8 cellular contexts compared by ENCODE assay signal in the genomic region with DNA sequence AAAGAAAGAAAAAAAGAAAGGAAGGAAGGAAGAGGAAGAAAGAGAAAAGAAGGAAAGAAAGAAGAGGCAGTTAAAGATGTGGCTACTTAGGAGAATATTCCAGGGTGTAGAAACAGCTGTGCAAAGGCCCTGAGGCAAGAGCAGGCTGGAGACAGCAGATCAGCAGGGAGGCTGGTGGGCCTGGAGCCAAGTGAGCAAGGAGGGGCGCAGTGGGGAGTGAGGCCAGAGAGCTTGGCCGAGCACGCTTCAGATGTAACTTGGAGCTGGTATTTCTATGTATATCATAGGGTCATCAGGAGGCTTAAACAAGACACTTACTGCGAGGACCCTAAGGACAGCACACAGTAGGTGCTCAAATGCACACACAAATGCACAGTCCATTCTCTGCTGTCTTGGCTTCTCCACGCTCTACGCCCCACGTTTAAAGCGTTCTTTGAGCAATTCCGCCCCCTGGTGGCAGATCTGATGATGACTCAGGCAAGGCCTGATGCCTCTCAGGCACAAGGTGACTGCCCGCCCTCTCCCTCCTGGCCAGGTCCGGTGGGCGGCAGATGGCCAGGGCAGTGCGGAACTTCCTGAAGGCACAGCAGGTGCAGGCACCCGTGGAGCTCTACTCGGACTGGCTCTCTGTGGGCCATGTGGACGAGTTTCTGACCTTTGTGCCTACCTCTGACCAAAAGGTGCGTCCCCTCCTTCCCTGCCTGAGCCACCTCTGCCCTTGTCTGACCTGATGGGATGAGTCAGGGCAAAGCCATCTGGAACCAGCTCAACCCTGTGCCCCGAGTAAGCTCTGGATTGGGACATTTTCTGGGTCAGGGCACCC. TPM values are rescaled to one million over a fixed set of nuclear protein-coding genes. Genes with fewer than 3 reads are reported as not detected.
DNase-seq lines count a peak whose midpoint lies in the region; ATAC-seq and TF ChIP-seq lines count a peak whose summit lies in the region.

No MANE protein-coding gene starts in this region.

- peak overlapping the region; percentile 31 for H4K91ac ChIP-seq in trophoblast cell (ENCODE audit: low read depth, low read length)

- no peak overlapping the region for H4K12ac ChIP-seq in trophoblast cell (ENCODE audit: low read depth, low read length)

- no peaks in the 10 kb centered on the region for H3K27me3 Mint-ChIP-seq in activated naive CD4-positive, alpha-beta T cell treated with anti-CD3 and anti-CD28 coated beads for 36 hours (ENCODE audit: low read depth)

- H3K9ac ChIP-seq in MM.1S (ENCODE audit: low read length) (no peak overlapping the region), SK-N-MC (ENCODE audit: insufficient read length) (no peak overlapping the region), trophoblast cell (ENCODE audit: low read length) (no peak overlapping the region)

- no peak overlapping the region for H3K4ac ChIP-seq in trophoblast cell (ENCODE audit: low read depth, low read length)

- no peak overlapping the region for H2AK5ac ChIP-seq in trophoblast cell (ENCODE audit: low read length)

- no peaks in the 10 kb centered on the region for H3K4me1 Mint-ChIP-seq in activated naive CD4-positive, alpha-beta T cell treated with anti-CD3 and anti-CD28 coated beads for 36 hours (ENCODE audit: low read depth)

- H3F3A ChIP-seq in MM.1S (ENCODE audit: insufficient read depth, low read length): no peaks in the 10 kb centered on the region

- H3K36me3 Mint-ChIP-seq in activated naive CD4-positive, alpha-beta T cell treated with anti-CD3 and anti-CD28 coated beads for 36 hours (ENCODE audit: low read depth): no peaks in the 10 kb centered on the region

- no peak for TF ChIP-seq EP300 in upper lobe of left lung (IDR thresholded peaks at IDR 0.05)

- H4K8ac ChIP-seq in trophoblast cell (ENCODE audit: low read depth, low read length): no peak overlapping the region

- H2AFZ ChIP-seq in MM.1S (ENCODE audit: low read length) (no peak overlapping the region), trophoblast cell (ENCODE audit: insufficient read depth, low read length, poor library complexity) (no peak overlapping the region)

- no peak overlapping the region for H2BK120ac ChIP-seq in trophoblast cell (ENCODE audit: insufficient read depth, low read length, poor library complexity)

- peak; percentile 82 to 86 for ATAC-seq in upper lobe of left lung (ENCODE audit: low FRiP score in 2 of 2)
- no peak for ATAC-seq in GM19395 (IDR thresholded peaks at IDR 0.05; ENCODE audit: unreplicated experiment)

- intact Hi-C loops in activated naive CD4-positive, alpha-beta T cell treated with anti-CD3 and anti-CD28 coated beads for 36 hours (cut with micrococcal nuclease): loop anchor here (1.0 to 10.0 kb wide), 4 partner anchors 99 to 272 kb away; no protein-coding TSS in a partner anchor

- no peak overlapping the region for H3K27ac Mint-ChIP-seq in activated naive CD4-positive, alpha-beta T cell treated with anti-CD3 and anti-CD28 coated beads for 36 hours

- CTCF ChIA-PET in activated naive CD4-positive, alpha-beta T cell treated with anti-CD3 and anti-CD28 coated beads for 36 hours (lab: Charles Lee): interaction anchor here (0.6 to 9.2 kb wide), 21 partner anchors 8 to 247 kb away, joined by 3 to 109 read pairs (median 4); no protein-coding TSS in a partner anchor

- H2BK12ac ChIP-seq in trophoblast cell (ENCODE audit: low read length): peak overlapping the region; percentile 7

- no peak overlapping the region for H3K4me3 Mint-ChIP-seq in activated naive CD4-positive, alpha-beta T cell treated with anti-CD3 and anti-CD28 coated beads for 36 hours

- no peaks in the 10 kb centered on the region for H3K9me3 ChIP-seq in MM.1S (replicated peaks; ENCODE audit: insufficient read depth, low read length)
- H3K9me3 ChIP-seq in SK-N-MC (ENCODE audit: low read depth, low read length): no peaks in the 10 kb centered on the region
- peaks cover 2% of the 10 kb centered on the region for H3K9me3 ChIP-seq in trophoblast cell (ENCODE audit: insufficient read depth, low read depth, low read length)
- H3K9me3 ChIP-seq in upper lobe of left lung: no peaks in the 10 kb centered on the region

- no peak overlapping the region for H3K14ac ChIP-seq in trophoblast cell (ENCODE audit: low read length)

- DNase-seq in ELF-1 (ENCODE audit: low read depth, low spot score) (peak; percentile 93), MM.1S (peak; percentile 77), SK-N-MC (ENCODE audit: low read depth, low spot score) (peak; percentile 94), glomerular visceral epithelial cell (ENCODE audit: extremely low spot score) (peak; percentile 92), trophoblast cell (peak; percentile 97 to 100), upper lobe of left lung (peak in 1 of 2 donors; percentile 85)
- DNase-seq in activated naive CD4-positive, alpha-beta T cell treated with anti-CD3 and anti-CD28 coated beads for 36 hours: peak; percentile 96

- no peak overlapping the region for H3K27ac ChIP-seq in MM.1S (ENCODE audit: low read length)
- H3K27ac ChIP-seq in SK-N-MC: peak overlapping the region; percentile 98
- no peak overlapping the region for H3K27ac ChIP-seq in trophoblast cell (ENCODE audit: low read depth, low read length)
- H3K27ac ChIP-seq in upper lobe of left lung: no peak overlapping the region

- H3K36me3 ChIP-seq in MM.1S (replicated peaks; ENCODE audit: insufficient read depth, low read length) (no peaks in the 10 kb centered on the region), SK-N-MC (ENCODE audit: insufficient read depth, low read length) (no peaks in the 10 kb centered on the region), trophoblast cell (ENCODE audit: control insufficient read depth in 1 of 2, insufficient read depth in 2 of 2, low read length in 2 of 2) (no peaks in the 10 kb centered on the region), upper lobe of left lung (no peaks in the 10 kb centered on the region)

- H3K9me2 ChIP-seq in MM.1S (replicated peaks; ENCODE audit: insufficient read depth, low read length): no peaks in the 10 kb centered on the region

- peak; percentile 85 for TF ChIP-seq CTCF in MM.1S (IDR thresholded peaks at IDR 0.05; ENCODE audit: low read length)
- peak; percentile 81 to 96 (median 92) for TF ChIP-seq CTCF in upper lobe of left lung (IDR thresholded peaks at IDR 0.05)

- WGBS in trophoblast cell (ENCODE audit: extremely low coverage, insufficient coverage, insufficient read length): no CpG with 5 or more reads among the region's 18 CpGs
- 20 to 38% methylated on average over 5 to 17 of the region's 18 CpGs for WGBS in upper lobe of left lung, 2 donors

- H3K27me3 ChIP-seq in MM.1S (replicated peaks; ENCODE audit: insufficient read depth, low read length) (peaks cover 87% of the 10 kb centered on the region), trophoblast cell (ENCODE audit: insufficient read depth, low read length) (no peaks in the 10 kb centered on the region), upper lobe of left lung (no peaks in the 10 kb centered on the region)

- H3K4me1 ChIP-seq in MM.1S (ENCODE audit: low read length) (no peaks in the 10 kb centered on the region), trophoblast cell (ENCODE audit: control insufficient read depth in 1 of 2, insufficient read depth in 2 of 2, low read length in 2 of 2) (peaks cover 12 to 16% of the 10 kb centered on the region in 2 experiments), upper lobe of left lung (peaks cover 0 to 4% (median 0%) of the 10 kb centered on the region in 4 donors)

- H3K23ac ChIP-seq in trophoblast cell (ENCODE audit: low read length): no peak overlapping the region

- no peaks in the 10 kb centered on the region for H4K20me1 ChIP-seq in MM.1S (ENCODE audit: insufficient read depth, low read length)

- no peaks in the 10 kb centered on the region for H3K79me2 ChIP-seq in MM.1S (ENCODE audit: low read length)
- no peaks in the 10 kb centered on the region for H3K79me2 ChIP-seq in trophoblast cell (ENCODE audit: control insufficient read depth, insufficient read depth, low read length, poor library complexity)

- no peak overlapping the region for H2BK5ac ChIP-seq in trophoblast cell (ENCODE audit: low read depth, low read length, poor library complexity)

- H3K79me1 ChIP-seq in trophoblast cell (ENCODE audit: low read length): peaks cover 12% of the 10 kb centered on the region

- H3K4me2 ChIP-seq in MM.1S (ENCODE audit: low read depth, low read length) (no peak overlapping the region), trophoblast cell (ENCODE audit: low read length) (peak overlapping the region; percentile 25)

- TF ChIP-seq POLR2A in upper lobe of left lung (IDR thresholded peaks at IDR 0.05): no peak

- no peak overlapping the region for H3K4me3 ChIP-seq in MM.1S (ENCODE audit: low read length)
- H3K4me3 ChIP-seq in SK-N-MC: no peak overlapping the region
- no peak overlapping the region for H3K4me3 ChIP-seq in trophoblast cell (ENCODE audit: low read depth, low read length)
- no peak overlapping the region for H3K4me3 ChIP-seq in upper lobe of left lung

- H3K9me3 Mint-ChIP-seq in activated naive CD4-positive, alpha-beta T cell treated with anti-CD3 and anti-CD28 coated beads for 36 hours: no peaks in the 10 kb centered on the region

- H3K18ac ChIP-seq in trophoblast cell (ENCODE audit: low read length): no peak overlapping the region

RNA-seq across cellular contexts. Expression of gene PADI3, which starts 11.9 kb away (rescaled TPM):
- not detected for total RNA-seq in activated naive CD4-positive, alpha-beta T cell treated with anti-CD3 and anti-CD28 coated beads for 36 hours
- polyA plus RNA-seq in trophoblast cell (2013): not detected in 2 replicates
- not detected for total RNA-seq in upper lobe of left lung

RNA-seq across cellular contexts. Expression of gene PADI1, which starts 32.1 kb away (rescaled TPM):
- not detected for total RNA-seq in activated naive CD4-positive, alpha-beta T cell treated with anti-CD3 and anti-CD28 coated beads for 36 hours
- polyA plus RNA-seq in trophoblast cell (2013): 0.44 and 0.59 TPM in 2 replicates
- not detected for total RNA-seq in upper lobe of left lung
